19 cellular contexts compared by ENCODE assay signal in genomic region chr5:168125445-168126199, GRCh38.
"Had no signal": no experiment of that assay in that cellular context is flagged by ENCODE, and none has a peak within 500 bp of the region (broad histone marks: within the 10 kb centered on the region; RNA-seq: fewer than 3 reads in every experiment).

No MANE protein-coding gene starts in this region.

- H3K27me3 ChIP-seq: dorsolateral prefrontal cortex, gastroesophageal sphincter, left lung, ovary, spleen, transverse colon had no signal

- DNase-seq: activated B cell treated with CpG ODN at 0.5 μM for 24 hours; activated CD4-positive, alpha-beta T cell treated with anti-CD3 and anti-CD28 coated beads for 36 hours; activated CD8-positive, alpha-beta memory T cell treated with anti-CD3 and anti-CD28 coated beads, Interleukin-2, amount 10 ng/mL, durations not matched to agents 7 days and 5 days; activated CD8-positive, alpha-beta T cell treated with anti-CD3 and anti-CD28 coated beads, Interleukin-2, amount 10 ng/mL, durations not matched to agents 7 days and 5 days; activated naive CD8-positive, alpha-beta T cell treated with anti-CD3 and anti-CD28 coated beads, Interleukin-2, amount 50 U/mL, for 24 hours; activated T-cell treated with anti-CD3 and anti-CD28 coated beads, Interleukin-2, amount 50 U/mL, for 48 hours; dorsolateral prefrontal cortex; effector memory CD4-positive, alpha-beta T cell; erythroblast; kidney glomerular epithelial cell; left lung; ovary; spleen; stimulated activated naive CD4-positive, alpha-beta T cell; T-cell; transverse colon had no signal

- H3K4me1 ChIP-seq: gastroesophageal sphincter, left lung, spleen, transverse colon had no signal

- H3K36me3 ChIP-seq: gastroesophageal sphincter, left lung, ovary, spleen, transverse colon had no signal

- ATAC-seq: activated CD4-positive, alpha-beta T cell treated with anti-CD3 and anti-CD28 coated beads for 36 hours; activated CD8-positive, alpha-beta memory T cell treated with anti-CD3 and anti-CD28 coated beads, Interleukin-2, amount 10 ng/mL, durations not matched to agents 7 days and 5 days; activated CD8-positive, alpha-beta T cell treated with anti-CD3 and anti-CD28 coated beads, Interleukin-2, amount 10 ng/mL, durations not matched to agents 7 days and 5 days; activated naive CD8-positive, alpha-beta T cell treated with anti-CD3 and anti-CD28 coated beads, Interleukin-2, amount 50 U/mL, for 24 hours; gastroesophageal sphincter; left lung; T-cell had no signal

- FAIRE-seq: urothelium cell line had no signal

- H3K27ac ChIP-seq: coronary artery, dorsolateral prefrontal cortex, gastroesophageal sphincter, left lung, ovary, spleen, transverse colon had no signal

- H3K9me3 ChIP-seq: gastroesophageal sphincter, left lung, ovary, spleen, transverse colon had no signal

- H3K4me3 ChIP-seq: coronary artery, dorsolateral prefrontal cortex, gastroesophageal sphincter, left lung, ovary, spleen, transverse colon had no signal
